Comparison of ENCODE assay signal across 19 cellular contexts in the genomic region with DNA sequence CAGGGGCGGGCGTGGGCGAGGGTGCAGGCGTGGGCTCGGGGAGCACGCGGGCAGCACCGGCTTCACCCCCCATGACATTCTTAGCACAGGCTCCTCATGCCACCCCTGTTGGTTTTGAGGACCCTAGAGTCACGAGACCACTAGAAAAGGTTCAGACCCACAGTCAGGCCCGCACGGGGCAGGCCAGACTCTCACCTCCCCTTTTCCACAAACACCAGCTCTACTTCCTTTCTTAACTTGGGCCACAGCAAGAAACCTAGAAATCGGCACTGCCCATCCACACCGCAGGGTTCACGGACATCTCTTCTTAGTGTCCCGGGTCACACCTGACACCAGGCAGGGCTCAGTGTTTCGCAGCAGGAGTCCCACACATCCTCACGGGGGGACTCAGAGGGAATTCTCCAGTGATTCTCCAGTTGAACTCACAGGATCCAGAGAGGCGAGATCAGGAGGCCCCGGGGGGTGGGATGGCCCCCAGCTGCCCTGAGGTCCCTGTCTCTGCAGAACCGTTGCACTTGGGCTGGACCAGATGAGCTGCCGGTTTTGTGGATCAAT. TPM values are rescaled to one million over a fixed set of nuclear protein-coding genes. Genes with fewer than 3 reads are reported as not detected.
DNase-seq lines count a peak whose midpoint lies in the region; ATAC-seq and TF ChIP-seq lines count a peak whose summit lies in the region.
"Had no signal": no experiment of that assay in that cellular context is flagged by ENCODE, and none has a peak within 500 bp of the region (broad histone marks: within the 10 kb centered on the region; RNA-seq: fewer than 3 reads in every experiment).

No MANE protein-coding gene starts in this region.

- no peak for TF ChIP-seq CTCF in natural killer cell (IDR thresholded peaks at IDR 0.05)

- peaks cover 4 to 8% of the 10 kb centered on the region in 2 donors for H3K27me3 Mint-ChIP-seq in natural killer cell treated with Interleukin-12 subunit alpha and Interleukin-12 subunit beta and Interleukin-15 and Interleukin-18, amount 100 ng/mL, for 72 hours
- H3K27me3 Mint-ChIP-seq in natural killer cell (ENCODE audit: low read depth in 2 of 2), result no peaks in the 10 kb centered on the region

- H3K4me2 ChIP-seq in neuronal stem cell (ENCODE audit: insufficient read depth, low read length, poor library complexity, severe bottlenecking), result no peak overlapping the region
- H3K4me2 ChIP-seq: A549 had no signal

- H3K9me3 ChIP-seq in neuronal stem cell (replicated peaks in 1 of 2; ENCODE audit: control insufficient read depth in 2 of 2, insufficient read depth in 1 of 2, low read depth in 1 of 2, low read length in 2 of 2) (no peaks in the 10 kb centered on the region), aorta (ENCODE audit: control insufficient read depth, low read length) (no peaks in the 10 kb centered on the region)
- H3K9me3 ChIP-seq: A549, HAP-1 had no signal

- no peaks in the 10 kb centered on the region for H3K79me1 ChIP-seq in neuronal stem cell (ENCODE audit: low read depth, low read length)

- H3K27ac ChIP-seq in neuronal stem cell (replicated peaks; ENCODE audit: low read length) (no peak overlapping the region), aorta (ENCODE audit: low read depth in 1 of 2, low read length in 2 of 2) (no peak overlapping the region)
- H3K27ac ChIP-seq: 22Rv1, A549, C4-2B had no signal

- H4K91ac ChIP-seq in neuronal stem cell (ENCODE audit: low read depth, low read length, poor library complexity), result no peak overlapping the region

- H3K9me3 Mint-ChIP-seq in natural killer cell treated with Interleukin-12 subunit alpha and Interleukin-12 subunit beta and Interleukin-15 and Interleukin-18, amount 100 ng/mL, for 72 hours, result no peaks in the 10 kb centered on the region
- no peaks in the 10 kb centered on the region for H3K9me3 Mint-ChIP-seq in natural killer cell

- H2BK5ac ChIP-seq in neuronal stem cell (ENCODE audit: low read length), result no peak overlapping the region

- no peak overlapping the region for H3K27ac Mint-ChIP-seq in natural killer cell treated with Interleukin-12 subunit alpha and Interleukin-12 subunit beta and Interleukin-15 and Interleukin-18, amount 100 ng/mL, for 72 hours
- no peak overlapping the region for H3K27ac Mint-ChIP-seq in natural killer cell
- H3K27ac Mint-ChIP-seq: CD4-positive, alpha-beta memory T cell had no signal

- H3K23ac ChIP-seq in neuronal stem cell (ENCODE audit: low read depth, low read length, poor library complexity), result no peak overlapping the region

- H3K4me3 Mint-ChIP-seq in natural killer cell treated with Interleukin-12 subunit alpha and Interleukin-12 subunit beta and Interleukin-15 and Interleukin-18, amount 100 ng/mL, for 72 hours, result no peak overlapping the region
- H3K4me3 Mint-ChIP-seq in natural killer cell, result no peak overlapping the region
- H3K4me3 Mint-ChIP-seq: CD4-positive, alpha-beta memory T cell had no signal

- intact Hi-C loops in natural killer cell (cut with micrococcal nuclease) (no loop called here), aorta (cut with DNase I) (no loop called here)

- H3K36me3 ChIP-seq in neuronal stem cell (replicated peaks in 1 of 2; ENCODE audit: control insufficient read depth in 2 of 2, insufficient read depth in 2 of 2, low read length in 2 of 2) (no peaks in the 10 kb centered on the region), aorta (ENCODE audit: control insufficient read depth in 1 of 2, insufficient read depth in 2 of 2, low read length in 1 of 2) (no peaks in the 10 kb centered on the region)
- H3K36me3 ChIP-seq: HAP-1 had no signal

- no peaks in the 10 kb centered on the region for H3K36me3 Mint-ChIP-seq in natural killer cell treated with Interleukin-12 subunit alpha and Interleukin-12 subunit beta and Interleukin-15 and Interleukin-18, amount 100 ng/mL, for 72 hours
- H3K36me3 Mint-ChIP-seq in natural killer cell, result no peaks in the 10 kb centered on the region
- H3K36me3 Mint-ChIP-seq: CD4-positive, alpha-beta memory T cell had no signal

- no peak overlapping the region for H2AFZ ChIP-seq in neuronal stem cell (ENCODE audit: low read length)

- peak; percentile 27 for DNase-seq in activated effector memory CD4-positive, alpha-beta T cell treated with anti-CD3 and anti-CD28 coated beads, Interleukin-2, amount 50 U/mL, for 16 hours
- no peak for DNase-seq in activated effector memory CD4-positive, alpha-beta T cell treated with Interleukin-2 at 50 U/mL for 16 hours
- DNase-seq in natural killer cell treated with Interleukin-12 subunit alpha and Interleukin-12 subunit beta and Interleukin-15 and Interleukin-18, amount 100 ng/mL, for 72 hours (ENCODE audit: low spot score), result peak; percentile 42
- no peak for DNase-seq in natural killer cell
- no peak for DNase-seq in neuronal stem cell (ENCODE audit: low spot score)
- DNase-seq in aorta, result peak; percentile 36 to 62
- DNase-seq in stimulated activated CD8-positive, alpha-beta memory T cell treated with anti-CD3 and anti-CD28 coated beads, Interleukin-4, amount 100 ng/mL, for 48 hours, result no peak
- no peak for DNase-seq in NCI-H526 (lab: John Stamatoyannopoulos, UW)
- DNase-seq: AML-193; CD4-positive, alpha-beta memory T cell; DMS153; DMS79 treated with DMSO at 0.1 percent for 48 hours; GF-D8; GOT3 had no signal

- no peak overlapping the region for H3K9ac ChIP-seq in neuronal stem cell (ENCODE audit: low read depth, low read length, poor library complexity)

- H3K4me1 Mint-ChIP-seq in natural killer cell treated with Interleukin-12 subunit alpha and Interleukin-12 subunit beta and Interleukin-15 and Interleukin-18, amount 100 ng/mL, for 72 hours (ENCODE audit: low read depth in 2 of 2), result no peaks in the 10 kb centered on the region
- H3K4me1 Mint-ChIP-seq in natural killer cell, result no peaks in the 10 kb centered on the region
- H3K4me1 Mint-ChIP-seq: CD4-positive, alpha-beta memory T cell had no signal

- no peak overlapping the region for H2AK5ac ChIP-seq in neuronal stem cell (ENCODE audit: low read depth, low read length)

- H3K4me1 ChIP-seq in neuronal stem cell (ENCODE audit: control insufficient read depth in 2 of 2, insufficient read depth in 1 of 2, low read depth in 1 of 2, low read length in 2 of 2) (peaks cover 0 to 5% of the 10 kb centered on the region in 2 donors), aorta (ENCODE audit: control insufficient read depth in 1 of 2, insufficient read depth in 2 of 2, low read length in 2 of 2) (no peaks in the 10 kb centered on the region)
- H3K4me1 ChIP-seq: A549, HAP-1 had no signal

- no peak for ATAC-seq in natural killer cell treated with Interleukin-12 subunit alpha and Interleukin-12 subunit beta and Interleukin-15 and Interleukin-18, amount 100 ng/mL, for 72 hours
- ATAC-seq in natural killer cell (no peak), aorta (ENCODE audit: low FRiP score) (no peak)
- ATAC-seq: A549 had no signal

- no peak overlapping the region for H2BK12ac ChIP-seq in neuronal stem cell (ENCODE audit: low read length)

- H3K4me3 ChIP-seq in neuronal stem cell (ENCODE audit: low read length in 2 of 2) (no peak overlapping the region), aorta (ENCODE audit: low read length in 2 of 2) (no peak overlapping the region)
- H3K4me3 ChIP-seq: A549, HAP-1 had no signal

- no peak overlapping the region for H3K18ac ChIP-seq in neuronal stem cell (ENCODE audit: low read length)

- no peak overlapping the region for H3K4ac ChIP-seq in neuronal stem cell (ENCODE audit: low read length)

- no peak overlapping the region for H3K14ac ChIP-seq in neuronal stem cell (ENCODE audit: low read length)

- no CpG with 5 or more reads among the region's 21 CpGs for WGBS in neuronal stem cell (ENCODE audit: extremely low coverage in 2 of 2, insufficient read length in 2 of 2, insufficient replicate concordance in 1 of 2), 2 donors
- 92 to 95% methylated on average over 17 to 21 of the region's 21 CpGs for WGBS in aorta, 2 donors

- no peak overlapping the region for H4K8ac ChIP-seq in neuronal stem cell (ENCODE audit: low read depth, low read length)

- no peak overlapping the region for H2BK120ac ChIP-seq in neuronal stem cell (ENCODE audit: low read depth, low read length)

- H3K27me3 ChIP-seq in neuronal stem cell (ENCODE audit: control insufficient read depth in 3 of 3, insufficient read depth in 3 of 3, low read depth in 1 of 3, low read length in 3 of 3) (peaks cover 0 to 19% (median 3%) of the 10 kb centered on the region in 3 experiments), aorta (ENCODE audit: control insufficient read depth in 1 of 2, insufficient read depth in 2 of 2, low read length in 1 of 2) (no peaks in the 10 kb centered on the region)

- peak overlapping the region; percentile 16 for H2BK15ac ChIP-seq in neuronal stem cell (ENCODE audit: low read length)

RNA-seq across cellular contexts. Expression of gene JAKMIP3, which starts 52.0 kb away (rescaled TPM):
- total RNA-seq in natural killer cell treated with Interleukin-12 subunit alpha and Interleukin-12 subunit beta and Interleukin-15 and Interleukin-18, amount 100 ng/mL, for 72 hours, result under 1 TPM in 1 of 2 donors, not detected in 1; 0.05 TPM
- total RNA-seq in natural killer cell (under 1 TPM; 0.19 to 0.45 (median 0.20) TPM), aorta (under 1 TPM; 0.23 to 0.99 TPM)
- 0.20 TPM for polyA plus RNA-seq in neuronal stem cell (2013, experiment 1 of 2)
- polyA plus RNA-seq in neuronal stem cell (2013, experiment 2 of 2), result 0.22 TPM
- under 1 TPM in 1 of 2 donors, not detected in 1; 0.36 TPM for polyA plus RNA-seq in aorta
- total RNA-seq: HT-29 had no signal

Comparison
In these comparisons a context has a peak if more than half of its experiments do, and no peak if none do; other contexts are left out.
1. DNase-seq: peak in activated effector memory CD4-positive, alpha-beta T cell treated with anti-CD3 and anti-CD28 coated beads, Interleukin-2, amount 50 U/mL, for 16 hours (single experiment), natural killer cell treated with Interleukin-12 subunit alpha and Interleukin-12 subunit beta and Interleukin-15 and Interleukin-18, amount 100 ng/mL, for 72 hours (single experiment) and aorta (2 of 2); none in activated effector memory CD4-positive, alpha-beta T cell treated with Interleukin-2 at 50 U/mL for 16 hours (single experiment), natural killer cell (single experiment), neuronal stem cell (single experiment), stimulated activated CD8-positive, alpha-beta memory T cell treated with anti-CD3 and anti-CD28 coated beads, Interleukin-4, amount 100 ng/mL, for 48 hours (single experiment) and NCI-H526 (0 of 2).